Comparison of ENCODE assay signal across 8 cellular contexts in the genomic region with DNA sequence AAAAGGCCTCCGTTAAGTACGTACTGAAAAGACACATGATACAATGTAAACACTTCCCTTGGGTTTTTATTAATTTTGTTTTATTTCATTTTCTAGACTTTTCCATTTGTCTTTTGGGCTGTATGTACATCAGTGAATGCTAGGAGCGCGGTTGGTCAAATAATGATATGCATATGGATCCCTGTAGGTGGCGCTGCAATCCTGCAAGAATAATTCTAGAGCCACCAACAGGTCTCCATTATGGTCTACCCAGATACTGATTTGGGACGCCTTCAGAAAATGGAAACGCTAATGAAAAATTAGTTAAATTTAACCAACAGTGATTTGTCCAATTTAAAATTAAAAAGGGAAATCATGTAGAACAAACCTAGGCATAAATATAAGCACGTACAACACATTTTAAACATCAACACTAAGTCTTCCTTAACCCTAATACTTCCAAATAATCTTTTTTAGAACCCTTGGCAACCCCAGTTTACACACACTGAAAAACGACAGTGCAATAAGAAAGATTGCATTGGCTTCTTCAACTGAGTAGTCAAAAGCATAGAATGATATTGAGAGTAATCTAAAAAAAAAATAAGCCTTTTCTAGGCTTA.
DNase-seq lines count a peak whose midpoint lies in the region; ATAC-seq, FAIRE-seq and TF ChIP-seq lines count a peak whose summit lies in the region.

No MANE protein-coding gene starts in this region.

- H3K27me3 ChIP-seq in H7 (ENCODE audit: control insufficient read depth, insufficient read depth, low read length) (no peaks in the 10 kb centered on the region), PC-3 (ENCODE audit: low read length) (no peaks in the 10 kb centered on the region), HepG2 (ENCODE audit: control insufficient read depth in 1 of 2, insufficient read depth in 2 of 2, low read length in 2 of 2) (no peaks in the 10 kb centered on the region), testis (no peaks in the 10 kb centered on the region)

- whole genome bisulfite sequencing in HepG2 (ENCODE audit: low lambda C conversion rate): under 1% methylated on average over 9 of the region's 9 CpGs
- WGBS in testis, 2 donors: 17% methylated on average over 9 of the region's 9 CpGs

- no peaks in the 10 kb centered on the region for H3K9me2 ChIP-seq in PC-3 (replicated peaks; ENCODE audit: low read length)

- TF ChIP-seq POLR2A in HepG2 (IDR thresholded peaks at IDR 0.05; ENCODE audit: insufficient read depth in 1 of 2, low read depth in 2 of 2, low read length in 2 of 2) (no peak), testis (IDR thresholded peaks at IDR 0.05) (no peak)

- H4K20me1 ChIP-seq in PC-3 (ENCODE audit: low read length) (no peaks in the 10 kb centered on the region), HepG2 (ENCODE audit: insufficient read depth, low read length) (no peaks in the 10 kb centered on the region)

- no peak for TF ChIP-seq EP300 in HepG2 (IDR thresholded peaks at IDR 0.05; ENCODE audit: low read depth in 2 of 2, low read length in 2 of 2)
- TF ChIP-seq EP300 in HepG2 (CRISPR knock-in tag; IDR thresholded peaks at IDR 0.05; ENCODE audit: borderline replicate concordance): no peak

- in situ Hi-C loops in HepG2 (cut with HindIII; ENCODE audit: extremely low pct_ligation_motif_present, low pct_unique_long_range_greater_than_20kb): loop anchor here (5.0 to 25.0 kb wide), 2 partner anchors 632 to 1127 kb away; no protein-coding TSS in a partner anchor

- H2AFZ ChIP-seq in PC-3 (ENCODE audit: low read length) (peak overlapping the region; percentile 79; the same call in 1 of the 2 replicates), HepG2 (ENCODE audit: low read length) (no peak overlapping the region)

- peak; percentile 89 for FAIRE-seq in HepG2 (lab: Jason Lieb, UNC)

- H3K27ac ChIP-seq in PC-3 (ENCODE audit: low read length) (no peak overlapping the region), HepG2 (ENCODE audit: extremely low read length, insufficient read depth, low read length) (no peak overlapping the region), testis (no peak overlapping the region)

- H3F3A ChIP-seq in PC-3 (ENCODE audit: low read length, unreplicated experiment): no peaks in the 10 kb centered on the region

- H3K4me1 ChIP-seq in PC-3 (ENCODE audit: insufficient read depth, low read length) (no peaks in the 10 kb centered on the region), HepG2 (ENCODE audit: insufficient read depth, low read length) (no peaks in the 10 kb centered on the region), testis (no peaks in the 10 kb centered on the region)

- H3K9ac ChIP-seq in PC-3 (ENCODE audit: low read length) (no peak overlapping the region), HepG2 (ENCODE audit: insufficient read depth, low read depth, low read length) (no peak overlapping the region)

- H3K79me2 ChIP-seq in PC-3 (ENCODE audit: low read length) (no peaks in the 10 kb centered on the region), HepG2 (ENCODE audit: insufficient read depth, low read length) (no peaks in the 10 kb centered on the region)

- no peaks in the 10 kb centered on the region for H3K9me3 ChIP-seq in PC-3 (ENCODE audit: low read length)
- H3K9me3 ChIP-seq in HepG2 (ENCODE audit: low read length): no peaks in the 10 kb centered on the region
- no peaks in the 10 kb centered on the region for H3K9me3 ChIP-seq in testis

- BruUV-seq in PC-3 (replicated peaks; lab: Mats Ljungman, UMichigan) (no TSS peak), HepG2 (replicated peaks; lab: Mats Ljungman, UMichigan) (no TSS peak)

- no peaks in the 10 kb centered on the region for H3K36me3 ChIP-seq in H7 (replicated peaks; ENCODE audit: control insufficient read depth, insufficient read depth, low read length)
- no peaks in the 10 kb centered on the region for H3K36me3 ChIP-seq in PC-3 (ENCODE audit: low read depth, low read length)
- no peaks in the 10 kb centered on the region for H3K36me3 ChIP-seq in HepG2 (replicated peaks in 1 of 2; ENCODE audit: control insufficient read depth in 1 of 2, insufficient read depth in 2 of 2, low read length in 2 of 2)
- no peaks in the 10 kb centered on the region for H3K36me3 ChIP-seq in testis (ENCODE audit: low read depth, missing control alignments)

- H3K4me2 ChIP-seq in PC-3 (ENCODE audit: low read length) (0 out of 2 replicates have a peak overlapping the region, but pooled peaks have one; percentile 26), HepG2 (ENCODE audit: low read depth, low read length) (no peak overlapping the region)

- POLR2A ChIA-PET in PC-3 (lab: Charles Lee; ENCODE audit: unreplicated experiment) (no interaction called here), HepG2 (lab: Yijun Ruan, JAX) (no interaction called here)

- no peak for DNase-seq in Right ventricle myocardium inferior (ENCODE audit: missing footprints)
- DNase-seq in cardiac septum (ENCODE audit: low spot score): no peak
- peak; percentile 44 for DNase-seq in H7
- DNase-seq in KG1 (lab: John Stamatoyannopoulos, UW): peak; percentile 29
- DNase-seq in PC-3: peak; percentile 79
- DNase-seq in choroid plexus epithelial cell (ENCODE audit: low read depth): peak; percentile 95
- DNase-seq in HepG2 (ENCODE audit: low spot score): peak; percentile 76
- DNase-seq in testis: peak; percentile 85

- peak; percentile 79 for TF ChIP-seq CTCF in PC-3 (conservative IDR thresholded peaks at IDR 0.05; ENCODE audit: low read depth, low read length)
- TF ChIP-seq CTCF in choroid plexus epithelial cell (conservative IDR thresholded peaks at IDR 0.05; ENCODE audit: low read depth, low read length): peak; percentile 80
- TF ChIP-seq CTCF in HepG2 (CRISPR knock-in tag; IDR thresholded peaks at IDR 0.05): peak; percentile 85
- peak; percentile 88 to 97 (median 95) for TF ChIP-seq CTCF in testis (IDR thresholded peaks at IDR 0.05)

- intact Hi-C loops in Right ventricle myocardium inferior (cut with DNase I) (loop anchor here (1.0 kb wide), 2 partner anchors 1079 to 1129 kb away; no protein-coding TSS in a partner anchor), cardiac septum (cut with DNase I) (loop anchor here (5.0 to 10.0 kb wide), 3 partner anchors 714 to 1124 kb away; a partner anchor contains a TSS), PC-3 (cut with micrococcal nuclease) (loop anchor here (1.0 to 10.0 kb wide), 8 partner anchors 264 to 1129 kb away; no protein-coding TSS in a partner anchor), HepG2 (cut with micrococcal nuclease; ENCODE audit: unreplicated experiment) (loop anchor here (1.0 to 2.0 kb wide), 5 partner anchors 100 to 1156 kb away; no protein-coding TSS in a partner anchor), testis (cut with DNase I; ENCODE audit: low total_unique reads) (no loop called here)

- CTCF ChIA-PET in PC-3 (lab: Charles Lee) (no interaction called here), HepG2 (lab: Yijun Ruan, JAX; ENCODE audit: low intra/inter-chr PET ratio, low total read pairs) (interaction anchor here (0.9 to 1.6 kb wide), 5 partner anchors 1078 to 1156 kb away, joined by 4 to 12 read pairs (median 6); no protein-coding TSS in a partner anchor)

- ATAC-seq in Right ventricle myocardium inferior (peak; percentile 91), PC-3 (peak; percentile 85), HepG2 (peak; percentile 98)

- TF ChIP-seq RAD21 in HepG2 (CRISPR knock-in tag; IDR thresholded peaks at IDR 0.05): peak; percentile 69

- no peak overlapping the region for H3K4me3 ChIP-seq in H7 (ENCODE audit: insufficient read depth, low read depth, low read length)
- no peak overlapping the region for H3K4me3 ChIP-seq in PC-3 (ENCODE audit: low read length)
- no peak overlapping the region for H3K4me3 ChIP-seq in choroid plexus epithelial cell (ENCODE audit: low read depth, low read length)
- no peak overlapping the region for H3K4me3 ChIP-seq in HepG2 (replicated peaks in 1 of 3; ENCODE audit: insufficient read depth in 1 of 3, low read depth in 2 of 3, low read length in 3 of 3)
- no peak overlapping the region for H3K4me3 ChIP-seq in testis

TF ChIP-seq in HepG2, 621 proteins besides CTCF, POLR2A, EP300 and RAD21 (continues in another document):
- TF ChIP-seq HIVEP1 (CRISPR knock-in tag; IDR thresholded peaks at IDR 0.05): no peak
- TF ChIP-seq SP140L (CRISPR knock-in tag; IDR thresholded peaks at IDR 0.05; ENCODE audit: borderline replicate concordance): 0 out of 2 replicates have a peak, but pooled peaks have one; percentile 46
- TF ChIP-seq, protein P1, sequence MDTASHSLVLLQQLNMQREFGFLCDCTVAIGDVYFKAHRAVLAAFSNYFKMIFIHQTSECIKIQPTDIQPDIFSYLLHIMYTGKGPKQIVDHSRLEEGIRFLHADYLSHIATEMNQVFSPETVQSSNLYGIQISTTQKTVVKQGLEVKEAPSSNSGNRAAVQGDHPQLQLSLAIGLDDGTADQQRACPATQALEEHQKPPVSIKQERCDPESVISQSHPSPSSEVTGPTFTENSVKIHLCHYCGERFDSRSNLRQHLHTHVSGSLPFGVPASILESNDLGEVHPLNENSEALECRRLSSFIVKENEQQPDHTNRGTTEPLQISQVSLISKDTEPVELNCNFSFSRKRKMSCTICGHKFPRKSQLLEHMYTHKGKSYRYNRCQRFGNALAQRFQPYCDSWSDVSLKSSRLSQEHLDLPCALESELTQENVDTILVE (CRISPR knock-in tag; IDR thresholded peaks at IDR 0.05): peak; percentile 58; the same call in 1 of the 2 replicates
- no peak for TF ChIP-seq HHEX (CRISPR knock-in tag; IDR thresholded peaks at IDR 0.05)
- TF ChIP-seq KLF9 (CRISPR knock-in tag; IDR thresholded peaks at IDR 0.05; ENCODE audit: low read depth): 0 out of 2 replicates have a peak, but pooled peaks have one; percentile 37
- peak; percentile 23; the same call in 1 of the 2 replicates for TF ChIP-seq NCOA2 (CRISPR knock-in tag; IDR thresholded peaks at IDR 0.05)
- TF ChIP-seq ZNF331 (CRISPR knock-in tag; IDR thresholded peaks at IDR 0.05): peak; percentile 34; the same call in 1 of the 2 replicates
- peak; percentile 82 for TF ChIP-seq SMC3 (IDR thresholded peaks at IDR 0.05; ENCODE audit: low read length)
- no peak for TF ChIP-seq ZNF674 (CRISPR knock-in tag; IDR thresholded peaks at IDR 0.05; ENCODE audit: low read depth)
- no peak for TF ChIP-seq KLF16 (CRISPR knock-in tag; IDR thresholded peaks at IDR 0.05)
- no peak for TF ChIP-seq ZNF451 (CRISPR knock-in tag; IDR thresholded peaks at IDR 0.05)
- TF ChIP-seq PPARG (CRISPR knock-in tag; conservative IDR thresholded peaks at IDR 0.05): 0 out of 2 replicates have a peak, but pooled peaks have one; percentile 18
- peak; percentile 27; the same call in 1 of the 2 replicates for TF ChIP-seq ELF3 (CRISPR knock-in tag; IDR thresholded peaks at IDR 0.05)
- peak; percentile 30 for TF ChIP-seq YY1 (IDR thresholded peaks at IDR 0.05; ENCODE audit: insufficient read depth, insufficient replicate concordance, low read depth, low read length)

Comparison
In these comparisons a context has a peak if more than half of its experiments do, and no peak if none do; other contexts are left out.
1. DNase-seq: peak in H7 (single experiment), KG1 (single experiment), PC-3 (single experiment), choroid plexus epithelial cell (single experiment), HepG2 (single experiment) and testis (single experiment); none in Right ventricle myocardium inferior (single experiment) and cardiac septum (single experiment).
2. Peak in every context shown above with its lines, with median percentiles within 50 percentile points of each other: ATAC-seq and CTCF ChIP-seq.